8 cellular contexts compared by ENCODE assay signal in the genomic region with DNA sequence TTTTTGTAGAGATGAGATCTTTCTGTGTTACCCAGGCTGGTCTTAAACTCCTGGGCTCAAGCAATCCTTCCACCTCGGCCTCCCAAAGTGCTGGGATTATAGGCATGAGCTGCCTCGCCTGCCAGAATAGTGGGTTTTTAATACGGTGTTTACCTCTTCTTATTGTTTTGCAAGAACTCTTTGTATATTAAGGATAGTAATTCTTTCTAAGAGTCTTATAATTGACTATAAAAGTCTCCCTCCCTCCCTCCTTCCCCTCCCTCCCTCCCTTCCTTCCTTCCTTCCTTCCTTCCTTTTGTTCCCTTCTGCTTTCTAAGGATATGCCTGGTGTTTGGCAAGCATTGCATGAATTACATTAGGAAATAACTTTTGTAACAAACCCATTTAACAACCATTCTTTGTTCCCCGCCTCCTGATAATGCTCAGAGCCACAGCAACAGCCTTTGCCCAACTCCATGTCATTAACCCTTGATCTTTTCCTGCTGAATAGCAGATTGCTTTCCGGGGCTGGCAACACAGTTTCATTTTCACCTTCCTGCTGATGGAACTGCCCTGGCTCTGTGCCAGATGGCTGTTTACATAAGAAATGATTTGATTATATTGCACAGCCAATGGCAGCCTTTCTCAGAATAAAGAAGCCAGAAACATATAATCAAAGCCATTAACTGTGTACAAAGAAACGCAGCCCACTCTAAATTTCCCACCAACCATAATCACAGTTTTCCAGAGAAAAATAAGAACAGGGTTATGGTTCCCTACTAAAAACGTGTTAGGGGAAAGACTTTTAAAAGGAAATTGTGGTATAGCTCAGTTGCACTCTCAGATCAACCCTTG.
DNase-seq lines count a peak whose midpoint lies in the region; ATAC-seq and TF ChIP-seq lines count a peak whose summit lies in the region.

No MANE protein-coding gene starts in this region.

- DNase-seq in Caki2 (ENCODE audit: low read depth), result peak; percentile 73
- peak; percentile 98 for DNase-seq in NCI-H1105 treated with DMSO at 0.1 percent for 48 hours (lab: John Stamatoyannopoulos, UW)
- DNase-seq in SW480 (ENCODE audit: low spot score), result peak; percentile 94
- DNase-seq in fibroblast of peridontal ligament (ENCODE audit: extremely low read depth), result peak; percentile 86
- DNase-seq in smooth muscle cell (lab: John Stamatoyannopoulos, UW; ENCODE audit: unreplicated experiment), result no peak
- no peak for DNase-seq in NK-92 treated with Interleukin-12 subunit alpha and Interleukin-12 subunit beta, amount 100 ng/mL, for 24 hours (lab: John Stamatoyannopoulos, UW)

- 54% methylated on average over 7 of the region's 7 CpGs for WGBS in smooth muscle cell (ENCODE audit: low lambda C conversion rate)

- no peaks in the 10 kb centered on the region for H3K79me2 ChIP-seq in smooth muscle cell (ENCODE audit: low read depth)

- H3K27me3 ChIP-seq in smooth muscle cell (ENCODE audit: low read depth), result no peaks in the 10 kb centered on the region

- H3K27ac ChIP-seq in smooth muscle cell (ENCODE audit: low read depth), result no peak overlapping the region

- no peaks in the 10 kb centered on the region for H3K4me1 ChIP-seq in smooth muscle cell (ENCODE audit: low read depth)

- no peak for ATAC-seq in HG03175 (IDR thresholded peaks at IDR 0.05; ENCODE audit: unreplicated experiment)
- no peak for ATAC-seq in HG02884 (IDR thresholded peaks at IDR 0.05; ENCODE audit: unreplicated experiment)

- no peak overlapping the region for H3K4me3 ChIP-seq in smooth muscle cell

- H4K20me1 ChIP-seq in smooth muscle cell (ENCODE audit: low read depth), result no peaks in the 10 kb centered on the region

- no peaks in the 10 kb centered on the region for H3K36me3 ChIP-seq in smooth muscle cell (ENCODE audit: low read depth)

- H3K9me3 ChIP-seq in smooth muscle cell (replicated peaks; ENCODE audit: low read depth), result no peaks in the 10 kb centered on the region

- H3K4me2 ChIP-seq in smooth muscle cell, result peak overlapping the region; percentile 43

- no peak overlapping the region for H3K9ac ChIP-seq in smooth muscle cell (ENCODE audit: low read depth)

- H2AFZ ChIP-seq in smooth muscle cell (ENCODE audit: low read depth), result no peak overlapping the region

- H3F3A ChIP-seq in smooth muscle cell (ENCODE audit: low read depth), result no peaks in the 10 kb centered on the region

- TF ChIP-seq CTCF in smooth muscle cell (IDR thresholded peaks at IDR 0.05; ENCODE audit: borderline replicate concordance, insufficient read depth, poor library complexity, severe bottlenecking), result no peak

- in situ Hi-C loops in Caki2 (cut with HindIII; ENCODE audit: low pct_unique_long_range_greater_than_20kb, low sequenced_read_pairs), result no loop called here

Comparison
In these comparisons a context has a peak if more than half of its experiments do, and no peak if none do; other contexts are left out.
1. DNase-seq: peak in Caki2 (single experiment), NCI-H1105 treated with DMSO at 0.1 percent for 48 hours (single experiment), SW480 (single experiment) and fibroblast of peridontal ligament (single experiment); none in smooth muscle cell (single experiment) and NK-92 treated with Interleukin-12 subunit alpha and Interleukin-12 subunit beta, amount 100 ng/mL, for 24 hours (single experiment).